19 cellular contexts compared by ENCODE assay signal in genomic region chr3:57003676-57004075, GRCh38. TPM values are rescaled to one million over a fixed set of nuclear protein-coding genes. Genes with fewer than 3 reads are reported as not detected.
DNase-seq lines count a peak whose midpoint lies in the region; ATAC-seq and TF ChIP-seq lines count a peak whose summit lies in the region.
"Had no signal": no experiment of that assay in that cellular context is flagged by ENCODE, and none has a peak within 500 bp of the region (broad histone marks: within the 10 kb centered on the region; RNA-seq: fewer than 3 reads in every experiment).

No MANE protein-coding gene starts in this region.

- H3K36me3 Mint-ChIP-seq in activated T-helper 2 cell treated with anti-CD3 and anti-CD28 coated beads, Interferon-gamma antibody, Interleukin-2, Interleukin-4, amounts not matched to agents 10 μg/mL and 5 μg/mL and 100 μg/mL, durations not matched to agents 14 hours and 24 hours and 36 hours (ENCODE audit: low read depth) = no peaks in the 10 kb centered on the region
- no peaks in the 10 kb centered on the region for H3K36me3 Mint-ChIP-seq in activated CD4-positive, alpha-beta T cell treated with anti-CD3 and anti-CD28 coated beads, Interleukin-2, amount 10 ng/mL, durations not matched to agents 24 days and 14 days (ENCODE audit: low read depth)

- no peak for TF ChIP-seq EP300 in Ishikawa (IDR thresholded peaks at IDR 0.05; ENCODE audit: borderline replicate concordance)

- H3K9me3 ChIP-seq in esophagus squamous epithelium (no peaks in the 10 kb centered on the region), prostate gland (no peaks in the 10 kb centered on the region)
- H3K9me3 ChIP-seq: Caco-2 had no signal

- no peaks in the 10 kb centered on the region for H3K9me3 Mint-ChIP-seq in activated T-helper 2 cell treated with anti-CD3 and anti-CD28 coated beads, Interferon-gamma antibody, Interleukin-2, Interleukin-4, amounts not matched to agents 10 μg/mL and 5 μg/mL and 100 μg/mL, durations not matched to agents 14 hours and 24 hours and 36 hours
- H3K9me3 Mint-ChIP-seq in activated CD4-positive, alpha-beta T cell treated with anti-CD3 and anti-CD28 coated beads, Interleukin-2, amount 10 ng/mL, durations not matched to agents 24 days and 14 days = no peaks in the 10 kb centered on the region
- H3K9me3 Mint-ChIP-seq: CD4-positive, alpha-beta T cell; GM23338 had no signal

- intact Hi-C loops in esophagus squamous epithelium (cut with DNase I) (no loop called here), prostate gland (cut with DNase I) (no loop called here)
- intact Hi-C loops in activated T-helper 2 cell treated with anti-CD3 and anti-CD28 coated beads, Interferon-gamma antibody, Interleukin-2, Interleukin-4, amounts not matched to agents 10 μg/mL and 5 μg/mL and 100 μg/mL, durations not matched to agents 14 hours and 24 hours and 36 hours (cut with micrococcal nuclease) = no loop called here
- intact Hi-C loops in activated CD4-positive, alpha-beta T cell treated with anti-CD3 and anti-CD28 coated beads, Interleukin-2, amount 10 ng/mL, durations not matched to agents 24 days and 14 days (cut with micrococcal nuclease) = no loop called here

- no peak overlapping the region for H3K4me3 Mint-ChIP-seq in activated T-helper 2 cell treated with anti-CD3 and anti-CD28 coated beads, Interferon-gamma antibody, Interleukin-2, Interleukin-4, amounts not matched to agents 10 μg/mL and 5 μg/mL and 100 μg/mL, durations not matched to agents 14 hours and 24 hours and 36 hours (ENCODE audit: low read depth)
- no peak overlapping the region for H3K4me3 Mint-ChIP-seq in activated CD4-positive, alpha-beta T cell treated with anti-CD3 and anti-CD28 coated beads, Interleukin-2, amount 10 ng/mL, durations not matched to agents 24 days and 14 days
- H3K4me3 Mint-ChIP-seq: CD4-positive, alpha-beta T cell; GM23338 had no signal

- no peak for ATAC-seq in HG02884 (IDR thresholded peaks at IDR 0.05; ENCODE audit: unreplicated experiment)
- ATAC-seq: GM23338 had no signal

- no peak overlapping the region for H3K27ac Mint-ChIP-seq in activated T-helper 2 cell treated with anti-CD3 and anti-CD28 coated beads, Interferon-gamma antibody, Interleukin-2, Interleukin-4, amounts not matched to agents 10 μg/mL and 5 μg/mL and 100 μg/mL, durations not matched to agents 14 hours and 24 hours and 36 hours
- no peak overlapping the region for H3K27ac Mint-ChIP-seq in activated CD4-positive, alpha-beta T cell treated with anti-CD3 and anti-CD28 coated beads, Interleukin-2, amount 10 ng/mL, durations not matched to agents 24 days and 14 days
- H3K27ac Mint-ChIP-seq: CD4-positive, alpha-beta T cell; GM23338 had no signal

- no peaks in the 10 kb centered on the region for H3K27me3 ChIP-seq in esophagus squamous epithelium
- H3K27me3 ChIP-seq in prostate gland (replicated peaks; ENCODE audit: insufficient read depth) = no peaks in the 10 kb centered on the region

- peaks cover 9% of the 10 kb centered on the region for H3K27me3 Mint-ChIP-seq in activated T-helper 2 cell treated with anti-CD3 and anti-CD28 coated beads, Interferon-gamma antibody, Interleukin-2, Interleukin-4, amounts not matched to agents 10 μg/mL and 5 μg/mL and 100 μg/mL, durations not matched to agents 14 hours and 24 hours and 36 hours (ENCODE audit: low read depth)
- H3K27me3 Mint-ChIP-seq in activated CD4-positive, alpha-beta T cell treated with anti-CD3 and anti-CD28 coated beads, Interleukin-2, amount 10 ng/mL, durations not matched to agents 24 days and 14 days = peaks cover 11% of the 10 kb centered on the region

- TF ChIP-seq POLR2A in esophagus squamous epithelium (IDR thresholded peaks at IDR 0.05) (no peak), prostate gland (IDR thresholded peaks at IDR 0.05) (no peak)

- 33 to 35% methylated on average over 2 of the region's 2 CpGs for WGBS in esophagus squamous epithelium, 2 donors
- WGBS in prostate gland = 63% methylated on average over 2 of the region's 2 CpGs

- H3K4me1 Mint-ChIP-seq in activated T-helper 2 cell treated with anti-CD3 and anti-CD28 coated beads, Interferon-gamma antibody, Interleukin-2, Interleukin-4, amounts not matched to agents 10 μg/mL and 5 μg/mL and 100 μg/mL, durations not matched to agents 14 hours and 24 hours and 36 hours (ENCODE audit: low read depth) = peaks cover 9% of the 10 kb centered on the region
- H3K4me1 Mint-ChIP-seq in activated CD4-positive, alpha-beta T cell treated with anti-CD3 and anti-CD28 coated beads, Interleukin-2, amount 10 ng/mL, durations not matched to agents 24 days and 14 days = peaks cover 9% of the 10 kb centered on the region

- DNase-seq in esophagus squamous epithelium (lab: John Stamatoyannopoulos, UW) = no peak
- no peak for DNase-seq in prostate gland (ENCODE audit: low spot score)
- DNase-seq in activated T-helper 2 cell treated with anti-CD3 and anti-CD28 coated beads, Interferon-gamma antibody, Interleukin-2, Interleukin-4, amounts not matched to agents 10 μg/mL and 5 μg/mL and 100 μg/mL, durations not matched to agents 14 hours and 24 hours and 36 hours (ENCODE audit: low spot score) = no peak
- DNase-seq in activated CD4-positive, alpha-beta T cell treated with anti-CD3 and anti-CD28 coated beads, Interleukin-2, amount 10 ng/mL, durations not matched to agents 24 days and 14 days = no peak
- no peak for DNase-seq in DMS53 treated with DMSO at 0.1 percent for 48 hours (lab: John Stamatoyannopoulos, UW; ENCODE audit: unreplicated experiment)
- DNase-seq: Caco-2; CD4-positive, alpha-beta T cell; DMS79; HCEC 1CT; NCI-H1105; NCI-H1694; NCI-H2227 treated with DMSO at 0.1 percent for 48 hours; NCI-H524; OCI-M1; SHP77 treated with DMSO at 0.1 percent for 48 hours had no signal

- no peak for TF ChIP-seq RAD21 in Ishikawa (IDR thresholded peaks at IDR 0.05; ENCODE audit: low read depth)

- H3K4me1 ChIP-seq in esophagus squamous epithelium (peaks cover 40 to 59% (median 47%) of the 10 kb centered on the region in 3 donors), prostate gland (replicated peaks) (peaks cover 27% of the 10 kb centered on the region)

- no peaks in the 10 kb centered on the region for H3K36me3 ChIP-seq in esophagus squamous epithelium
- no peaks in the 10 kb centered on the region for H3K36me3 ChIP-seq in prostate gland

- no peak for TF ChIP-seq CTCF in VCaP (conservative IDR thresholded peaks at IDR 0.05)
- no peak for TF ChIP-seq CTCF in esophagus squamous epithelium (IDR thresholded peaks at IDR 0.05)
- no peak for TF ChIP-seq CTCF in prostate gland (IDR thresholded peaks at IDR 0.05)

- H3K4me3 ChIP-seq in esophagus squamous epithelium (no peak overlapping the region), prostate gland (no peak overlapping the region)
- H3K4me3 ChIP-seq: GM23338 had no signal

- H3K27ac ChIP-seq in VCaP = peak overlapping the region; percentile 66
- H3K27ac ChIP-seq in esophagus squamous epithelium = peak overlapping the region; percentile 62 to 91 (median 82)
- peak overlapping the region; percentile 37 to 91 for H3K27ac ChIP-seq in prostate gland

TF ChIP-seq in Ishikawa, 13 proteins besides CTCF, POLR2A, EP300 and RAD21:
- TF ChIP-seq TEAD4 (IDR thresholded peaks at IDR 0.05) (0 out of 2 replicates have a peak, but pooled peaks have one; percentile 13), NFIC (IDR thresholded peaks at IDR 0.05) (no peak), CEBPB (IDR thresholded peaks at IDR 0.05) (no peak), FOXM1 (IDR thresholded peaks at IDR 0.05; ENCODE audit: borderline replicate concordance, low read depth) (no peak)

RNA-seq across cellular contexts. Expression of gene SPATA12, which starts 56.8 kb away (rescaled TPM):
- total RNA-seq in esophagus squamous epithelium (under 1 TPM in 1 of 4 donors, not detected in 3; 0.09 TPM), prostate gland (under 1 TPM in 1 of 2 donors, not detected in 1; 0.28 TPM)
- total RNA-seq in activated T-helper 2 cell treated with anti-CD3 and anti-CD28 coated beads, Interferon-gamma antibody, Interleukin-2, Interleukin-4, amounts not matched to agents 10 μg/mL and 5 μg/mL and 100 μg/mL, durations not matched to agents 14 hours and 24 hours and 36 hours = not detected in 2 replicates
- total RNA-seq in activated CD4-positive, alpha-beta T cell treated with anti-CD3 and anti-CD28 coated beads, Interleukin-2, amount 10 ng/mL, durations not matched to agents 24 days and 14 days = not detected in 2 replicates
- total RNA-seq: Caco-2; CD4-positive, alpha-beta T cell had no signal
